In genomic region chr19:11243798-11244169, GRCh38 we compare ENCODE assay signal across 10 cellular contexts. TPM values are rescaled to one million over a fixed set of nuclear protein-coding genes. Genes with fewer than 3 reads are reported as not detected.
A peak's percentile ranks its signal among the peaks of the same experiment; 100 is the strongest.
DNase-seq lines count a peak whose midpoint lies in the region; ATAC-seq and TF ChIP-seq lines count a peak whose summit lies in the region.
"Had no signal": no experiment of that assay in that cellular context is flagged by ENCODE, and none has a peak within 500 bp of the region (broad histone marks: within the 10 kb centered on the region; RNA-seq: fewer than 3 reads in every experiment).

No MANE protein-coding gene starts in this region.

- TF ChIP-seq CTCF in SK-N-SH (IDR thresholded peaks at IDR 0.05) (no peak), astrocyte of the spinal cord (IDR thresholded peaks at IDR 0.05; ENCODE audit: low read depth, low read length) (no peak), liver (IDR thresholded peaks at IDR 0.05; ENCODE audit: low read depth, low read length, missing input control) (no peak)

- 0 out of 2 replicates have a peak overlapping the region, but pooled peaks have one; percentile 72 for H2AFZ ChIP-seq in SK-N-SH (ENCODE audit: low read depth)

- intact Hi-C loops in posterior cingulate gyrus (cut with DNase I): no loop called here

- no peak for ATAC-seq in SK-N-SH treated with all-trans-retinoic acid at 6 μM for 48 hours

- H3F3A ChIP-seq in SK-N-SH (replicated peaks; ENCODE audit: insufficient read depth): peaks cover 11% of the 10 kb centered on the region

- CTCF ChIA-PET in SK-N-SH (lab: Yijun Ruan, JAX): interaction anchor here (0.6 to 4.1 kb wide), 24 partner anchors 10 to 239 kb away, joined by 3 to 57 read pairs (median 4); partner anchors contain the start of genes CCDC159, DOCK6, RGL3 and SWSAP1

- H3K27me3 ChIP-seq in SK-N-SH (ENCODE audit: insufficient read depth) (no peaks in the 10 kb centered on the region), liver (ENCODE audit: control insufficient read depth in 4 of 4, insufficient read depth in 4 of 4, low read length in 3 of 4) (no peaks in the 10 kb centered on the region), stomach smooth muscle (ENCODE audit: control insufficient read depth in 1 of 2, insufficient read depth in 2 of 2, low read length in 2 of 2) (no peaks in the 10 kb centered on the region)

- H3K79me2 ChIP-seq in SK-N-SH (ENCODE audit: insufficient read depth): no peaks in the 10 kb centered on the region

- H4K20me1 ChIP-seq in SK-N-SH (ENCODE audit: insufficient read depth): no peaks in the 10 kb centered on the region; the same call in 1 of the 2 replicates

- peaks cover 0 to 4% of the 10 kb centered on the region in 2 experiments; a peak in 1 of 4 replicates for H3K4me1 ChIP-seq in SK-N-SH (ENCODE audit: control insufficient read depth in 1 of 2, insufficient read depth in 2 of 2, low read depth in 1 of 2, low read length in 1 of 2)
- H3K4me1 ChIP-seq in liver (ENCODE audit: control insufficient read depth in 4 of 4, insufficient read depth in 4 of 4, low read length in 3 of 4): peaks cover 3 to 33% (median 19%) of the 10 kb centered on the region in 4 donors
- peaks cover 13% of the 10 kb centered on the region for H3K4me1 ChIP-seq in stomach smooth muscle (ENCODE audit: control insufficient read depth, insufficient read depth, low read length)

- POLR2A ChIA-PET in SK-N-SH (lab: Yijun Ruan, JAX): interaction anchor here (0.7 kb wide), 1 partner anchor 20 kb away, joined by 3 read pairs; no protein-coding TSS in a partner anchor

- WGBS in SK-N-SH (ENCODE audit: low lambda C conversion rate): 97% methylated on average over 6 of the region's 7 CpGs
- 47% methylated on average over 7 of the region's 7 CpGs for WGBS in liver

- H3K27ac ChIP-seq in SK-N-SH (ENCODE audit: low read depth in 2 of 2, low read length in 1 of 2) (no peak overlapping the region), liver (ENCODE audit: low read depth in 1 of 2, low read length in 2 of 2) (peak overlapping the region; percentile 73 to 90), stomach smooth muscle (ENCODE audit: low read length) (no peak overlapping the region)
- H3K27ac ChIP-seq: 22Rv1 had no signal

- in situ Hi-C loops in astrocyte of the spinal cord (cut with HindIII; ENCODE audit: low sequenced_read_pairs): no loop called here

- H3K4me2 ChIP-seq in SK-N-SH: no peak overlapping the region

- DNase-seq in SK-N-SH (no peak), astrocyte of the spinal cord (ENCODE audit: low read depth, low spot score) (peak; percentile 13), LoVo (ENCODE audit: low spot score) (no peak), posterior cingulate gyrus (no peak), HT-29 (ENCODE audit: low spot score) (no peak)

- no peak for TF ChIP-seq RAD21 in SK-N-SH (IDR thresholded peaks at IDR 0.05; ENCODE audit: low read length)
- TF ChIP-seq RAD21 in liver (IDR thresholded peaks at IDR 0.05): no peak

- H3K36me3 ChIP-seq in SK-N-SH (replicated peaks in 1 of 2; ENCODE audit: control insufficient read depth in 1 of 2, insufficient read depth in 2 of 2, low read length in 1 of 2) (peaks cover 2 to 10% of the 10 kb centered on the region in 2 experiments), liver (ENCODE audit: control insufficient read depth in 4 of 4, insufficient read depth in 3 of 4, low read depth in 1 of 4, low read length in 3 of 4) (peaks cover 0 to 6% (median 3%) of the 10 kb centered on the region in 4 donors), stomach smooth muscle (ENCODE audit: control insufficient read depth in 2 of 2, insufficient read depth in 2 of 2, low read length in 2 of 2) (peaks cover 9 to 16% of the 10 kb centered on the region in 2 donors)

- H3K9me2 ChIP-seq in SK-N-SH: no peaks in the 10 kb centered on the region

- H3K4me3 ChIP-seq in SK-N-SH (ENCODE audit: low read depth in 2 of 2, low read length in 1 of 2) (no peak overlapping the region; a peak in 1 of 4 replicates), astrocyte of the spinal cord (ENCODE audit: low read depth, low read length) (no peak overlapping the region), liver (ENCODE audit: low read depth in 1 of 3, low read length in 3 of 3) (no peak overlapping the region), stomach smooth muscle (ENCODE audit: low read length in 2 of 2) (peak overlapping the region; percentile 25 to 49)

- TF ChIP-seq EP300 in SK-N-SH (IDR thresholded peaks at IDR 0.05; ENCODE audit: borderline replicate concordance in 1 of 2, low read depth in 1 of 2, low read length in 1 of 2): no peak

- H3K9ac ChIP-seq in SK-N-SH (no peak overlapping the region), liver (ENCODE audit: low read depth in 1 of 2, low read length in 2 of 2) (peak overlapping the region in 1 of 2 donors; percentile 19), stomach smooth muscle (ENCODE audit: low read length in 2 of 2) (peak overlapping the region in 1 of 2 donors; percentile 40)

- H3K9me3 ChIP-seq in SK-N-SH (no peaks in the 10 kb centered on the region), liver (ENCODE audit: control insufficient read depth in 4 of 4, low read length in 3 of 4) (no peaks in the 10 kb centered on the region), stomach smooth muscle (ENCODE audit: control insufficient read depth in 2 of 2, low read length in 2 of 2) (peaks cover 0 to 4% of the 10 kb centered on the region in 2 donors)

TF ChIP-seq in SK-N-SH, 30 proteins besides CTCF, POLR2A, EP300 and RAD21 (continues in another document):
- TF ChIP-seq CHD2 (IDR thresholded peaks at IDR 0.05; ENCODE audit: low read length, partially characterized antibody) (no peak), RXRA (IDR thresholded peaks at IDR 0.05; ENCODE audit: borderline replicate concordance, low read depth) (no peak)

TF ChIP-seq in SK-N-SH treated with all-trans-retinoic acid at 6 μM for 48 hours, 23 proteins besides CTCF, POLR2A, EP300 and RAD21 (continues in another document):
- TF ChIP-seq CSDC2 (CRISPR knock-in tag; IDR thresholded peaks at IDR 0.05): no peak
- no peak for TF ChIP-seq ZNF8 (CRISPR knock-in tag; IDR thresholded peaks at IDR 0.05)
- TF ChIP-seq ZFP3 (CRISPR knock-in tag; IDR thresholded peaks at IDR 0.05): no peak
- no peak for TF ChIP-seq GLIS3 (CRISPR knock-in tag; IDR thresholded peaks at IDR 0.05)
- no peak for TF ChIP-seq TOX (CRISPR knock-in tag; IDR thresholded peaks at IDR 0.05; ENCODE audit: borderline replicate concordance)
- no peak for TF ChIP-seq RARB (CRISPR knock-in tag; IDR thresholded peaks at IDR 0.05)
- TF ChIP-seq ESRRG (CRISPR knock-in tag; IDR thresholded peaks at IDR 0.05): no peak
- no peak for TF ChIP-seq TCF4 (CRISPR knock-in tag; IDR thresholded peaks at IDR 0.05; ENCODE audit: borderline replicate concordance)
- no peak for TF ChIP-seq OSR1 (CRISPR knock-in tag; IDR thresholded peaks at IDR 0.05)
- TF ChIP-seq PPARA (CRISPR knock-in tag; IDR thresholded peaks at IDR 0.05; ENCODE audit: borderline replicate concordance): no peak
- no peak for TF ChIP-seq ARNTL (CRISPR knock-in tag; IDR thresholded peaks at IDR 0.05; ENCODE audit: borderline replicate concordance, low read depth)
- TF ChIP-seq ZNF70 (CRISPR knock-in tag; IDR thresholded peaks at IDR 0.05): no peak

TF ChIP-seq in liver, 16 proteins besides CTCF, POLR2A, EP300 and RAD21 (continues in another document):
- TF ChIP-seq TAF1 (conservative IDR thresholded peaks at IDR 0.05): no peak
- no peak for TF ChIP-seq FOXA1 (IDR thresholded peaks at IDR 0.05)
- TF ChIP-seq, protein P1, sequence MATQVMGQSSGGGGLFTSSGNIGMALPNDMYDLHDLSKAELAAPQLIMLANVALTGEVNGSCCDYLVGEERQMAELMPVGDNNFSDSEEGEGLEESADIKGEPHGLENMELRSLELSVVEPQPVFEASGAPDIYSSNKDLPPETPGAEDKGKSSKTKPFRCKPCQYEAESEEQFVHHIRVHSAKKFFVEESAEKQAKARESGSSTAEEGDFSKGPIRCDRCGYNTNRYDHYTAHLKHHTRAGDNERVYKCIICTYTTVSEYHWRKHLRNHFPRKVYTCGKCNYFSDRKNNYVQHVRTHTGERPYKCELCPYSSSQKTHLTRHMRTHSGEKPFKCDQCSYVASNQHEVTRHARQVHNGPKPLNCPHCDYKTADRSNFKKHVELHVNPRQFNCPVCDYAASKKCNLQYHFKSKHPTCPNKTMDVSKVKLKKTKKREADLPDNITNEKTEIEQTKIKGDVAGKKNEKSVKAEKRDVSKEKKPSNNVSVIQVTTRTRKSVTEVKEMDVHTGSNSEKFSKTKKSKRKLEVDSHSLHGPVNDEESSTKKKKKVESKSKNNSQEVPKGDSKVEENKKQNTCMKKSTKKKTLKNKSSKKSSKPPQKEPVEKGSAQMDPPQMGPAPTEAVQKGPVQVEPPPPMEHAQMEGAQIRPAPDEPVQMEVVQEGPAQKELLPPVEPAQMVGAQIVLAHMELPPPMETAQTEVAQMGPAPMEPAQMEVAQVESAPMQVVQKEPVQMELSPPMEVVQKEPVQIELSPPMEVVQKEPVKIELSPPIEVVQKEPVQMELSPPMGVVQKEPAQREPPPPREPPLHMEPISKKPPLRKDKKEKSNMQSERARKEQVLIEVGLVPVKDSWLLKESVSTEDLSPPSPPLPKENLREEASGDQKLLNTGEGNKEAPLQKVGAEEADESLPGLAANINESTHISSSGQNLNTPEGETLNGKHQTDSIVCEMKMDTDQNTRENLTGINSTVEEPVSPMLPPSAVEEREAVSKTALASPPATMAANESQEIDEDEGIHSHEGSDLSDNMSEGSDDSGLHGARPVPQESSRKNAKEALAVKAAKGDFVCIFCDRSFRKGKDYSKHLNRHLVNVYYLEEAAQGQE (IDR thresholded peaks at IDR 0.05): no peak

RNA-seq across cellular contexts. Expression of gene ANGPTL8, which starts 4.4 kb away (rescaled TPM):
- polyA plus RNA-seq in SK-N-SH (2012; rRNA removed): 0.21 TPM in 1 of 2 replicates, not detected in the other
- 0.08 and 0.25 TPM in 2 replicates for polyA plus RNA-seq in SK-N-SH (2012; cell fraction: cytosol; rRNA removed)
- polyA plus RNA-seq in SK-N-SH (2012; cell fraction: nucleus; rRNA removed): 0.41 and 0.66 TPM in 2 replicates
- total RNA-seq in liver: 10 to 100 TPM; 32.4 to 33.9 TPM
- polyA plus RNA-seq in liver: 100 to 1,000 TPM; 101 to 107 TPM
- not detected in 2 replicates for total RNA-seq in HT-29 (2014; rRNA removed; shearing (Covaris generic))
- total RNA-seq: occipital lobe had no signal

RNA-seq across cellular contexts. Expression of gene DOCK6, which starts 18.5 kb away (rescaled TPM):
- polyA plus RNA-seq in SK-N-SH (2012; rRNA removed) (14.0 and 18.3 TPM in 2 replicates), liver (10 to 100 TPM; 13.2 to 14.2 TPM)
- polyA plus RNA-seq in SK-N-SH (2012; cell fraction: cytosol; rRNA removed): 5.5 and 9.7 TPM in 2 replicates
- 68.6 and 74.5 TPM in 2 replicates for polyA plus RNA-seq in SK-N-SH (2012; cell fraction: nucleus; rRNA removed)
- total RNA-seq in liver: 10 to 100 TPM in 1 of 2 donors, 1 to 10 TPM in 1; 4.9 to 15.8 TPM
- total RNA-seq in HT-29 (2014; rRNA removed; shearing (Covaris generic)): 12.7 and 19.4 TPM in 2 replicates

RNA-seq across cellular contexts. Expression of gene KANK2, which starts 46.4 kb away (rescaled TPM):
- polyA plus RNA-seq in SK-N-SH (2012; rRNA removed): 63.9 and 92.4 TPM in 2 replicates
- polyA plus RNA-seq in SK-N-SH (2012; cell fraction: cytosol; rRNA removed): 53.5 and 70.6 TPM in 2 replicates
- 95.9 and 113 TPM in 2 replicates for polyA plus RNA-seq in SK-N-SH (2012; cell fraction: nucleus; rRNA removed)
- total RNA-seq in liver: 10 to 100 TPM; 51.0 to 67.8 TPM
- polyA plus RNA-seq in liver: 10 to 100 TPM; 15.0 to 30.3 TPM
- total RNA-seq in HT-29 (2014; rRNA removed; shearing (Covaris generic)): 30.8 and 35.8 TPM in 2 replicates

RNA-seq across cellular contexts. Expression of gene TSPAN16, which starts 52.2 kb away (rescaled TPM):
- not detected in 2 replicates for polyA plus RNA-seq in SK-N-SH (2012; rRNA removed)
- not detected in 2 replicates for polyA plus RNA-seq in SK-N-SH (2012; cell fraction: cytosol; rRNA removed)
- not detected in 2 replicates for polyA plus RNA-seq in SK-N-SH (2012; cell fraction: nucleus; rRNA removed)
- not detected for total RNA-seq in liver
- not detected for polyA plus RNA-seq in liver
- total RNA-seq in HT-29 (2014; rRNA removed; shearing (Covaris generic)): not detected in 2 replicates
- total RNA-seq: occipital lobe had no signal

Comparison
In these comparisons a context has a peak if more than half of its experiments do, and no peak if none do; other contexts are left out.
1. H3K27ac ChIP-seq: peak in liver (2 of 2); none in SK-N-SH (0 of 2) and stomach smooth muscle (single experiment).
2. H3K4me3 ChIP-seq: peak in stomach smooth muscle (2 of 2); none in SK-N-SH (0 of 2), astrocyte of the spinal cord (single experiment) and liver (0 of 3).
3. RNA of gene ANGPTL8, which starts 4.4 kb away (total RNA-seq): 32.4 to 33.9 TPM in liver; not detected in HT-29; every median in the first group is over 10 times any median in the second.